In genomic region chr19:39435499-39436349, GRCh38 we compare ENCODE assay signal across 8 cellular contexts. TPM values are rescaled to one million over a fixed set of nuclear protein-coding genes. Genes with fewer than 3 reads are reported as not detected.
A peak's percentile ranks its signal among the peaks of the same experiment; 100 is the strongest.
DNase-seq lines count a peak whose midpoint lies in the region; ATAC-seq and TF ChIP-seq lines count a peak whose summit lies in the region.

Gene RPS16 (minus strand): TSS chr19:39435949. CDS start chr19:39435895, 54 bp downstream.

- peaks cover 30% of the 10 kb centered on the region for H3K36me3 Mint-ChIP-seq in nephron (ENCODE audit: low read depth)

- H3K4me1 Mint-ChIP-seq in nephron: peaks cover 18% of the 10 kb centered on the region

- H3K36me3 ChIP-seq in H7 (replicated peaks; ENCODE audit: control insufficient read depth, insufficient read depth, low read length) (peaks cover 24% of the 10 kb centered on the region), MG63 (peaks cover 46% of the 10 kb centered on the region)

- H3K27ac Mint-ChIP-seq in nephron: peak within 1 kb of the TSS; percentile 95 to 99 (median 98)

- no peaks in the 10 kb centered on the region for H3K9me3 ChIP-seq in MG63

- peak; percentile 99 for DNase-seq in ELF-1 (ENCODE audit: low read depth, low spot score)
- DNase-seq in H7: peak; percentile 98
- peak; percentile 99 for DNase-seq in MG63
- peak; percentile 99 for DNase-seq in SHP77 (lab: John Stamatoyannopoulos, UW)
- peak; percentile 100 for DNase-seq in activated T-helper 9 cell treated with anti-CD3 and anti-CD28 coated beads, Interleukin-2, amount 50 U/mL, for 16 hours (ENCODE audit: low read depth)
- peak; percentile 95 for DNase-seq in fibroblast of peridontal ligament (ENCODE audit: extremely low read depth)
- peak; percentile 100 for DNase-seq in stimulated activated naive CD8-positive, alpha-beta T cell treated with anti-CD3 and anti-CD28 coated beads, Interleukin-15, Interleukin-2, amounts not matched to agents 100 U/mL and 50 U/mL, for 24 hours

- TF ChIP-seq CTCF in nephron (IDR thresholded peaks at IDR 0.05; ENCODE audit: unreplicated experiment in 3 of 3): no peak

- H3K4me3 Mint-ChIP-seq in nephron: peak within 1 kb of the TSS; percentile 95 to 100 (median 100)

- no peaks in the 10 kb centered on the region for H3K27me3 Mint-ChIP-seq in nephron (ENCODE audit: low read depth)

- no peaks in the 10 kb centered on the region for H3K9me3 Mint-ChIP-seq in nephron

- H3K4me3 ChIP-seq in H7 (ENCODE audit: insufficient read depth, low read depth, low read length) (peak within 1 kb of the TSS; percentile 95), MG63 (peak within 1 kb of the TSS; percentile 96)

- H3K27me3 ChIP-seq in H7 (ENCODE audit: control insufficient read depth, insufficient read depth, low read length) (no peaks in the 10 kb centered on the region), MG63 (no peaks in the 10 kb centered on the region)

- peak; percentile 95 for ATAC-seq in stimulated activated naive CD8-positive, alpha-beta T cell treated with anti-CD3 and anti-CD28 coated beads, Interleukin-15, Interleukin-2, amounts not matched to agents 100 U/mL and 50 U/mL, for 24 hours

RNA-seq across cellular contexts. Expression of gene RPS16, which starts in this region (rescaled TPM):
- total RNA-seq in H7 (2014; rRNA removed; shearing (Covaris generic)): 42.4 and 55.8 TPM in 2 replicates
- total RNA-seq in MG63 (2014; rRNA removed; shearing (Covaris generic); ENCODE audit: low replicate concordance): 95.9 and 97.8 TPM in 2 replicates

Comparison
In these comparisons a context has a peak if more than half of its experiments do, and no peak if none do; other contexts are left out.
1. Peak in every context shown above with its lines: DNase-seq, ATAC-seq and H3K4me3 ChIP-seq.